9 cellular contexts compared by ENCODE assay signal in the genomic region with DNA sequence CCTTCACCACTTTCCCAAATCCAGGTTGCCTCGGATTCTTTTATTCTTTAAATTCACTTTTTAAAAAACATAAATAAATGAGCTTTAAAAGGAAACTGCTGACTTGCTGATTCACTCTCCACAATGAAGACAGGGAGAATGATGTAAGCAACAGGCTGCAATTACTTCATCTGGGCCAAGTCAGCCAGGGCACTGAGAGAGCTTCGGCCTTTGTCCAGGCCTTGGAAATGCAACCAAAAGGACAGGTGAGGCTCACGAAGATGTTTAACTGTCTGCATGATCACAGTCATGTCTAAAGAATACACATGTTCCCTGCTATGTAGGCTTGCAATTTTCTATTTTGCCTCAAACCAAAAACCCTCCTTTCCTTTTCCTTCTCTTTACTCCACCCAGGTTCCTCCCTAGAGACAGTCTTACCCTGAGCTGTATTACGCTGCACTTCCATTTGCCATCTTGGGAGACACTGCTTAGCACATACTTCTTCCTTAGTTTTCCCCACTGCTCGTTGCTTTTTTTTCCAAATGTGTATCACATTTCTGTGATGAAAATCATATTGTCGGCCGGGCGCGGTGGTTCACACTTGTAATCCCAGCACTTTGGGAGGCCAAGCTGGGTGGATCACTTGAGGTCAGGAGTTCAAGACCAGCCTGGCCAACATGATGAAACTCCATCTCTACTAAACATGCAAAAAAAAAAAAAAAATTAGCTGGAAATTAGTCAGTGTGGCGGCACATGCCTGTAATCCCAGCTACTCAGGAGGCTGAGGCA. TPM values are rescaled to one million over a fixed set of nuclear protein-coding genes. Genes with fewer than 3 reads are reported as not detected.
DNase-seq lines count a peak whose midpoint lies in the region; ATAC-seq and TF ChIP-seq lines count a peak whose summit lies in the region.
"Had no signal": no experiment of that assay in that cellular context is flagged by ENCODE, and none has a peak within 500 bp of the region (broad histone marks: within the 10 kb centered on the region; RNA-seq: fewer than 3 reads in every experiment).

No MANE protein-coding gene starts in this region.

- TF ChIP-seq CTCF in PC-9 (conservative IDR thresholded peaks at IDR 0.05) (no peak), fibroblast of mammary gland (conservative IDR thresholded peaks at IDR 0.05; ENCODE audit: control insufficient read depth, insufficient read depth, low read depth, low read length) (no peak), ovary (IDR thresholded peaks at IDR 0.05) (no peak)

- no peaks in the 10 kb centered on the region for H3K9me3 Mint-ChIP-seq in immature natural killer cell

- intact Hi-C loops in PC-9 (cut with micrococcal nuclease; ENCODE audit: unreplicated experiment) (no loop called here), ovary (cut with DNase I) (no loop called here)

- CTCF ChIA-PET in PC-9 (lab: Charles Lee), result no interaction called here

- no peaks in the 10 kb centered on the region for H4K20me1 ChIP-seq in PC-9 (ENCODE audit: insufficient read depth)

- no peaks in the 10 kb centered on the region for H3K79me2 ChIP-seq in PC-9 (ENCODE audit: low read depth)

- H2AFZ ChIP-seq in PC-9, result peak overlapping the region; percentile 70

- H3K9me3 ChIP-seq in PC-9 (ENCODE audit: insufficient read depth, low read depth) (no peaks in the 10 kb centered on the region), ovary (no peaks in the 10 kb centered on the region)

- H3K27ac Mint-ChIP-seq in immature natural killer cell, result no peak overlapping the region

- no peak for ATAC-seq in HG03469 (IDR thresholded peaks at IDR 0.05; ENCODE audit: unreplicated experiment)

- no peaks in the 10 kb centered on the region for H3K36me3 Mint-ChIP-seq in immature natural killer cell

- H3K4me1 ChIP-seq in PC-9 (replicated peaks; ENCODE audit: insufficient read depth) (peaks cover 32% of the 10 kb centered on the region), ovary (ENCODE audit: insufficient read depth) (peaks cover 14% of the 10 kb centered on the region)

- no peak for TF ChIP-seq POLR2A in ovary (IDR thresholded peaks at IDR 0.05)

- no peaks in the 10 kb centered on the region; the same call in 1 of the 2 replicates for H3K9me2 ChIP-seq in PC-9 (ENCODE audit: insufficient read depth)

- H3K27ac ChIP-seq in PC-9 (peak overlapping the region; percentile 60), ovary (peak overlapping the region in 1 of 2 donors; percentile 23)

- BruUV-seq in PC-9 (replicated peaks; lab: Mats Ljungman, UMichigan), result no TSS peak

- POLR2A ChIA-PET in PC-9 (lab: Charles Lee; ENCODE audit: unreplicated experiment), result interaction anchor here (0.6 kb wide), 1 partner anchor 11 kb away, joined by 3 read pairs; no protein-coding TSS in a partner anchor

- peak; percentile 58 for DNase-seq in CD1c-positive myeloid dendritic cell (ENCODE audit: extremely low spot score)
- DNase-seq in PC-9, result no peak
- peak; percentile 85 for DNase-seq in fibroblast of mammary gland (ENCODE audit: low read depth)
- peak in 3 of 5 donors; percentile 34 to 55 (median 43) for DNase-seq in ovary
- no peak for DNase-seq in immature natural killer cell
- no peak for DNase-seq in activated gamma-delta T cell (lab: John Stamatoyannopoulos, UW)
- DNase-seq in NCI-H2171 (lab: John Stamatoyannopoulos, UW), result no peak
- DNase-seq: activated CD4-positive, alpha-beta T cell treated with anti-CD3 and anti-CD28 coated beads, Interleukin-2, amount 50 U/mL, for 4 hours had no signal

- 49 to 67% (median 63%) methylated on average over 10 of the region's 10 CpGs for WGBS in ovary, 3 donors

- H3F3A ChIP-seq in PC-9 (ENCODE audit: insufficient read depth, low read depth), result 0 out of 2 replicates have a peak, but pooled peaks cover 9% of the 10 kb centered on the region

- peaks cover 2 to 15% (median 10%) of the 10 kb centered on the region in 3 donors for H3K27me3 Mint-ChIP-seq in immature natural killer cell (ENCODE audit: low read depth in 3 of 3)

- H3K4me1 Mint-ChIP-seq in immature natural killer cell, result peaks cover 5 to 17% of the 10 kb centered on the region in 2 donors

- no peak overlapping the region for H3K4me3 Mint-ChIP-seq in immature natural killer cell

- H3K36me3 ChIP-seq in PC-9 (ENCODE audit: low read depth), result no peaks in the 10 kb centered on the region
- no peaks in the 10 kb centered on the region for H3K36me3 ChIP-seq in ovary

- H3K27me3 ChIP-seq in PC-9 (ENCODE audit: insufficient read depth, low read depth) (no peaks in the 10 kb centered on the region), ovary (no peaks in the 10 kb centered on the region)

- H3K4me2 ChIP-seq in PC-9, result peak overlapping the region; percentile 18; the same call in 1 of the 2 replicates

- no peak for TF ChIP-seq EP300 in ovary (IDR thresholded peaks at IDR 0.05)

- H3K4me3 ChIP-seq in PC-9, result no peak overlapping the region
- no peak overlapping the region for H3K4me3 ChIP-seq in fibroblast of mammary gland (ENCODE audit: control insufficient read depth, low read depth, low read length)
- no peak overlapping the region for H3K4me3 ChIP-seq in ovary

RNA-seq across cellular contexts. Expression of gene POPDC2, which starts 29.6 kb away (rescaled TPM):
- 3.0 and 3.5 TPM in 2 replicates for total RNA-seq in PC-9 (2021)
- 1 to 10 TPM in 6 of 7 donors, under 1 TPM in 1; 0.83 to 5.0 (median 2.7) TPM for total RNA-seq in ovary
- 1 to 10 TPM; 3.0 to 4.6 TPM for polyA plus RNA-seq in ovary
- polyA plus RNA-seq in immature natural killer cell, result 1 to 10 TPM in 1 of 3 donors, under 1 TPM in 1, not detected in 1; 0.50 to 3.6 TPM

RNA-seq across cellular contexts. Expression of gene PLA1A, which starts 33.1 kb away (rescaled TPM):
- total RNA-seq in PC-9 (2021) (not detected in 2 replicates), ovary (1 to 10 TPM in 4 of 7 donors, under 1 TPM in 3; 0.53 to 9.9 (median 1.2) TPM)
- polyA plus RNA-seq in ovary (1 to 10 TPM; 2.2 to 3.9 TPM), immature natural killer cell (not detected)

RNA-seq across cellular contexts. Expression of gene COX17, which starts 46.5 kb away (rescaled TPM):
- total RNA-seq in PC-9 (2021) (57.6 and 61.4 TPM in 2 replicates), ovary (10 to 100 TPM; 12.4 to 30.6 (median 24.0) TPM)
- polyA plus RNA-seq in ovary (10 to 100 TPM; 26.9 to 42.2 TPM), immature natural killer cell (100 to 1,000 TPM in 2 of 3 donors, 10 to 100 TPM in 1; 65.5 to 112 (median 102) TPM)

RNA-seq across cellular contexts. Expression of gene ADPRH, which starts 51.5 kb away (rescaled TPM):
- total RNA-seq in PC-9 (2021) (1.4 and 1.6 TPM in 2 replicates), ovary (1 to 10 TPM; 2.1 to 6.8 (median 4.5) TPM)
- polyA plus RNA-seq in ovary (10 to 100 TPM in 1 of 2 donors, 1 to 10 TPM in 1; 2.6 to 14.6 TPM), immature natural killer cell (10 to 100 TPM in 1 of 3 donors, 1 to 10 TPM in 2; 7.5 to 13.9 (median 9.4) TPM)

Comparison
In these comparisons a context has a peak if more than half of its experiments do, and no peak if none do; other contexts are left out.
1. DNase-seq: peak in CD1c-positive myeloid dendritic cell (single experiment), fibroblast of mammary gland (single experiment) and ovary (3 of 5); none in PC-9 (0 of 2), immature natural killer cell (0 of 3), activated gamma-delta T cell (single experiment) and NCI-H2171 (single experiment).